In genomic region chr9:71733176-71733575, GRCh38 we compare ENCODE assay signal across 21 cellular contexts. TPM values are rescaled to one million over a fixed set of nuclear protein-coding genes. Genes with fewer than 3 reads are reported as not detected.
A peak's percentile ranks its signal among the peaks of the same experiment; 100 is the strongest.
DNase-seq lines count a peak whose midpoint lies in the region; ATAC-seq and TF ChIP-seq lines count a peak whose summit lies in the region.
"Had no signal": no experiment of that assay in that cellular context is flagged by ENCODE, and none has a peak within 500 bp of the region (broad histone marks: within the 10 kb centered on the region; RNA-seq: fewer than 3 reads in every experiment).

No MANE protein-coding gene starts in this region.

- H3K27ac ChIP-seq in GM23338 (ENCODE audit: low read depth) (no peak overlapping the region), mesodermal cell (ENCODE audit: low read depth, low read length, severe bottlenecking) (peak overlapping the region; percentile 75), upper lobe of left lung (no peak overlapping the region)
- H3K27ac ChIP-seq: skin epidermis, thoracic aorta had no signal

- TF ChIP-seq CTCF in BJ (IDR thresholded peaks at IDR 0.05; ENCODE audit: insufficient read depth, low read depth, low read length) (no peak), GM23338 (conservative IDR thresholded peaks at IDR 0.05; ENCODE audit: low read depth in 2 of 2) (no peak), upper lobe of left lung (IDR thresholded peaks at IDR 0.05) (no peak)

- H3K4me1 Mint-ChIP-seq in GM23338: peaks cover 8% of the 10 kb centered on the region; the same call in 2 of the 3 replicates
- H3K4me1 Mint-ChIP-seq in effector memory CD8-positive, alpha-beta T cell (ENCODE audit: low read depth in 2 of 2): peaks cover 7 to 20% of the 10 kb centered on the region in 2 donors

- H2AFZ ChIP-seq in GM23338: no peak overlapping the region

- POLR2A ChIA-PET in BJ (lab: Charles Lee): interaction anchor here (0.9 kb wide), 1 partner anchor 15 kb away, joined by 4 read pairs; no protein-coding TSS in a partner anchor

- H3K4me3 ChIP-seq in BJ (ENCODE audit: low read depth, low read length) (no peak overlapping the region), GM23338 (no peak overlapping the region), mesodermal cell (ENCODE audit: extremely low read depth, insufficient read depth, low read length, poor library complexity, severe bottlenecking) (no peak overlapping the region), upper lobe of left lung (no peak overlapping the region)
- H3K4me3 ChIP-seq: skin epidermis, thoracic aorta had no signal

- no peaks in the 10 kb centered on the region for H3F3A ChIP-seq in GM23338 (replicated peaks; ENCODE audit: low read depth)

- H3K79me2 ChIP-seq in GM23338 (replicated peaks; ENCODE audit: insufficient read depth): peaks cover 13% of the 10 kb centered on the region; the same call in 1 of the 2 replicates

- CTCF ChIA-PET in BJ (lab: Yijun Ruan, JAX): interaction anchor here (0.9 kb wide), 1 partner anchor 17 kb away, joined by 3 read pairs; no protein-coding TSS in a partner anchor

- no peaks in the 10 kb centered on the region for H3K27me3 ChIP-seq in BJ (ENCODE audit: control insufficient read depth, insufficient read depth, low read length)
- H3K27me3 ChIP-seq in GM23338 (ENCODE audit: insufficient read depth): no peaks in the 10 kb centered on the region
- no peaks in the 10 kb centered on the region for H3K27me3 ChIP-seq in upper lobe of left lung

- no peaks in the 10 kb centered on the region; the same call in 1 of the 2 replicates for H4K20me1 ChIP-seq in GM23338 (replicated peaks; ENCODE audit: insufficient read depth)

- no peaks in the 10 kb centered on the region for H3K27me3 Mint-ChIP-seq in GM23338 (ENCODE audit: insufficient read depth, low read depth, poor library complexity)
- no peaks in the 10 kb centered on the region for H3K27me3 Mint-ChIP-seq in effector memory CD8-positive, alpha-beta T cell
- H3K27me3 Mint-ChIP-seq: activated CD4-positive, alpha-beta T cell treated with anti-CD3 and anti-CD28 coated beads for 36 hours; activated naive CD8-positive, alpha-beta T cell; stimulated activated naive B cell treated with anti-CD40 and anti-IgM and Interleukin-4, amounts not matched to agents 10 μg/mL and 1 μg/mL and 100 μg/mL, for 72 hours; T-cell had no signal

- peak; percentile 62 for DNase-seq in BJ (ENCODE audit: low read depth)
- no peak for DNase-seq in GM23338 (ENCODE audit: low spot score)
- no peak for DNase-seq in effector memory CD8-positive, alpha-beta T cell
- no peak for DNase-seq in upper lobe of left lung
- DNase-seq in kidney glomerular epithelial cell (lab: John Stamatoyannopoulos, UW): no peak
- no peak for DNase-seq in germinal center (ENCODE audit: low spot score)
- DNase-seq: activated CD4-positive, alpha-beta T cell treated with anti-CD3 and anti-CD28 coated beads for 36 hours; AML-193; hypothalamus; NCI-H1092; NCI-H187 treated with DMSO at 0.1 percent for 48 hours; NCI-H345; stimulated activated naive B cell treated with anti-CD40 and anti-IgM and Interleukin-4, amounts not matched to agents 10 μg/mL and 1 μg/mL and 100 μg/mL, for 72 hours; T-cell had no signal

- H3K9me3 Mint-ChIP-seq in GM23338: no peaks in the 10 kb centered on the region
- no peaks in the 10 kb centered on the region for H3K9me3 Mint-ChIP-seq in effector memory CD8-positive, alpha-beta T cell
- H3K9me3 Mint-ChIP-seq: activated T-helper 1 cell treated with anti-CD3 and anti-CD28 coated beads, Interleukin-12 subunit alpha, Interleukin-12 subunit beta, Interleukin-2, Interleukin-4 antibody, amounts not matched to agents 30 ng/mL and 10 ng/mL and 1 ng/mL, durations not matched to agents 14 hours and 24 hours and 36 hours; stimulated activated naive B cell treated with anti-CD40 and anti-IgM and Interleukin-4, amounts not matched to agents 10 μg/mL and 1 μg/mL and 100 μg/mL, for 72 hours; T-cell had no signal

- H3K4me3 Mint-ChIP-seq in GM23338: no peak overlapping the region
- no peak overlapping the region for H3K4me3 Mint-ChIP-seq in effector memory CD8-positive, alpha-beta T cell
- H3K4me3 Mint-ChIP-seq: activated CD4-positive, alpha-beta T cell treated with anti-CD3 and anti-CD28 coated beads for 36 hours; activated naive CD8-positive, alpha-beta T cell; activated T-helper 1 cell treated with anti-CD3 and anti-CD28 coated beads, Interleukin-12 subunit alpha, Interleukin-12 subunit beta, Interleukin-2, Interleukin-4 antibody, amounts not matched to agents 30 ng/mL and 10 ng/mL and 1 ng/mL, durations not matched to agents 14 hours and 24 hours and 36 hours; stimulated activated naive B cell treated with anti-CD40 and anti-IgM and Interleukin-4, amounts not matched to agents 10 μg/mL and 1 μg/mL and 100 μg/mL, for 72 hours; T-cell had no signal

- H3K36me3 ChIP-seq in BJ (ENCODE audit: control insufficient read depth, insufficient read depth, low read length) (peaks cover 11% of the 10 kb centered on the region), GM23338 (ENCODE audit: insufficient read depth) (peaks cover 20% of the 10 kb centered on the region; the same call in 1 of the 2 replicates), mesodermal cell (ENCODE audit: control insufficient read depth, insufficient read depth, low read length) (peaks cover 73% of the 10 kb centered on the region), upper lobe of left lung (peaks cover 23 to 95% (median 52%) of the 10 kb centered on the region in 4 donors)

- no peak for TF ChIP-seq EP300 in upper lobe of left lung (IDR thresholded peaks at IDR 0.05)

- H3K9me2 ChIP-seq in GM23338 (ENCODE audit: insufficient read depth): no peaks in the 10 kb centered on the region

- TF ChIP-seq POLR2A in upper lobe of left lung (IDR thresholded peaks at IDR 0.05): no peak

- H3K9me3 ChIP-seq in mesodermal cell (ENCODE audit: control insufficient read depth, low read length): no peaks in the 10 kb centered on the region
- no peaks in the 10 kb centered on the region for H3K9me3 ChIP-seq in upper lobe of left lung
- H3K9me3 ChIP-seq: thoracic aorta had no signal

- WGBS in mesodermal cell (ENCODE audit: insufficient coverage in 2 of 2), 2 experiments: no CpG with 5 or more reads among the region's 1 CpG
- WGBS in upper lobe of left lung, 2 donors: 31 to 62% methylated on average over 1 of the region's 1 CpG

- H3K4me1 ChIP-seq in GM23338 (ENCODE audit: insufficient read depth) (no peaks in the 10 kb centered on the region; the same call in 1 of the 2 replicates), mesodermal cell (ENCODE audit: control insufficient read depth, insufficient read depth, low read length, poor library complexity, severe bottlenecking) (peaks cover 19% of the 10 kb centered on the region), upper lobe of left lung (peaks cover 0 to 18% (median 7%) of the 10 kb centered on the region in 4 donors)

- ATAC-seq in GM23338 (no peak), HG03135 (IDR thresholded peaks at IDR 0.05; ENCODE audit: unreplicated experiment) (no peak), upper lobe of left lung (ENCODE audit: low FRiP score in 2 of 2) (no peak)
- ATAC-seq in effector memory CD8-positive, alpha-beta T cell (replicated peaks): no peak
- ATAC-seq: activated CD4-positive, alpha-beta T cell treated with anti-CD3 and anti-CD28 coated beads for 36 hours; Right ventricle myocardium inferior; stimulated activated naive B cell treated with anti-CD40 and anti-IgM and Interleukin-4, amounts not matched to agents 10 μg/mL and 1 μg/mL and 100 μg/mL, for 72 hours; T-cell had no signal

- H3K36me3 Mint-ChIP-seq in GM23338 (ENCODE audit: low read depth): peaks cover 63% of the 10 kb centered on the region
- H3K36me3 Mint-ChIP-seq in effector memory CD8-positive, alpha-beta T cell (ENCODE audit: insufficient read depth): peaks cover 94% of the 10 kb centered on the region

- H3K27ac Mint-ChIP-seq in GM23338: peak overlapping the region; percentile 11; the same call in 1 of the 2 replicates
- H3K27ac Mint-ChIP-seq in effector memory CD8-positive, alpha-beta T cell: peak overlapping the region; percentile 16 to 39
- H3K27ac Mint-ChIP-seq: activated CD4-positive, alpha-beta T cell treated with anti-CD3 and anti-CD28 coated beads for 36 hours; activated T-helper 1 cell treated with anti-CD3 and anti-CD28 coated beads, Interleukin-12 subunit alpha, Interleukin-12 subunit beta, Interleukin-2, Interleukin-4 antibody, amounts not matched to agents 30 ng/mL and 10 ng/mL and 1 ng/mL, durations not matched to agents 14 hours and 24 hours and 36 hours had no signal

- H3K4me2 ChIP-seq in GM23338: no peak overlapping the region

TF ChIP-seq in GM23338, 12 proteins besides CTCF, POLR2A, EP300 and RAD21 (continues in another document):
- TF ChIP-seq ZNF114 (CRISPR knock-in tag; IDR thresholded peaks at IDR 0.05) (no peak), REST (IDR thresholded peaks at IDR 0.05; ENCODE audit: unreplicated experiment) (no peak), NANOG (IDR thresholded peaks at IDR 0.05; ENCODE audit: borderline replicate concordance) (no peak)

RNA-seq across cellular contexts. Expression of gene CEMIP2, which starts 35.1 kb away (rescaled TPM):
- polyA plus RNA-seq in BJ (2011; rRNA removed) (117 and 120 TPM in 2 replicates), GM23338 (2016; fragmentation: Nextera tagmentation; extraction: Ambion mirVana) (23.0 and 23.8 TPM in 2 replicates)
- 173 and 218 TPM in 2 replicates for polyA minus RNA-seq in BJ (2011; rRNA and poly(A)+ RNA removed)
- 70.4 and 76.7 TPM in 2 replicates for total RNA-seq in GM23338 (2014; rRNA removed; shearing (Covaris generic))
- polyA plus RNA-seq in mesodermal cell (2013, experiment 1 of 2): 198 TPM
- polyA plus RNA-seq in mesodermal cell (2013, experiment 2 of 2): 190 TPM
- 100 to 1,000 TPM; 113 to 277 (median 161) TPM for total RNA-seq in upper lobe of left lung
